ENCODE assay signal across 18 cellular contexts in genomic region chr9:124359426-124359825, GRCh38. TPM values are rescaled to one million over a fixed set of nuclear protein-coding genes. Genes with fewer than 3 reads are reported as not detected.
A peak's percentile ranks its signal among the peaks of the same experiment; 100 is the strongest.
DNase-seq lines count a peak whose midpoint lies in the region; ATAC-seq, FAIRE-seq and TF ChIP-seq lines count a peak whose summit lies in the region.
"Had no signal": no experiment of that assay in that cellular context is flagged by ENCODE, and none has a peak within 500 bp of the region (broad histone marks: within the 10 kb centered on the region; RNA-seq: fewer than 3 reads in every experiment).

No MANE protein-coding gene starts in this region.

- peak overlapping the region; percentile 69 for H3K27ac Mint-ChIP-seq in activated naive CD4-positive, alpha-beta T cell treated with anti-CD3 and anti-CD28 coated beads, Interleukin-2, amount 50 U/mL, for 24 hours
- H3K27ac Mint-ChIP-seq in T-helper 17 cell (peak overlapping the region; percentile 53), glutamatergic neuron (ENCODE audit: unreplicated experiment) (peak overlapping the region; percentile 72)
- H3K27ac Mint-ChIP-seq: CD8-positive, alpha-beta T cell had no signal

- H3K27me3 Mint-ChIP-seq in activated naive CD4-positive, alpha-beta T cell treated with anti-CD3 and anti-CD28 coated beads, Interleukin-2, amount 50 U/mL, for 24 hours: no peaks in the 10 kb centered on the region
- H3K27me3 Mint-ChIP-seq in T-helper 17 cell (no peaks in the 10 kb centered on the region), glutamatergic neuron (ENCODE audit: unreplicated experiment) (peaks cover 6% of the 10 kb centered on the region)

- H3K9me3 ChIP-seq in T-helper 17 cell (ENCODE audit: control insufficient read depth, low read length, poor library complexity, severe bottlenecking) (no peaks in the 10 kb centered on the region), kidney (ENCODE audit: control insufficient read depth in 1 of 2, low read length in 2 of 2) (no peaks in the 10 kb centered on the region)
- H3K9me3 ChIP-seq: Peyer's patch had no signal

- peaks cover 50% of the 10 kb centered on the region for H3K4me1 Mint-ChIP-seq in activated naive CD4-positive, alpha-beta T cell treated with anti-CD3 and anti-CD28 coated beads, Interleukin-2, amount 50 U/mL, for 24 hours
- H3K4me1 Mint-ChIP-seq in T-helper 17 cell (peaks cover 40% of the 10 kb centered on the region), glutamatergic neuron (ENCODE audit: low read depth, unreplicated experiment) (peaks cover 62% of the 10 kb centered on the region)

- no peak overlapping the region for H3K4me3 Mint-ChIP-seq in activated naive CD4-positive, alpha-beta T cell treated with anti-CD3 and anti-CD28 coated beads, Interleukin-2, amount 50 U/mL, for 24 hours
- H3K4me3 Mint-ChIP-seq in T-helper 17 cell (no peak overlapping the region), glutamatergic neuron (ENCODE audit: unreplicated experiment) (no peak overlapping the region)
- H3K4me3 Mint-ChIP-seq: CD8-positive, alpha-beta T cell had no signal

- TF ChIP-seq CTCF in glutamatergic neuron (IDR thresholded peaks at IDR 0.05; ENCODE audit: partially characterized antibody, unreplicated experiment) (no peak), kidney (IDR thresholded peaks at IDR 0.05; ENCODE audit: borderline replicate concordance, extremely low read depth, insufficient read depth) (no peak)

- intact Hi-C loops in kidney (cut with DNase I): no loop called here

- FAIRE-seq in kidney (lab: Jason Lieb, UNC): no peak
- FAIRE-seq: GM18507 had no signal

- no peak overlapping the region for H3K9ac ChIP-seq in kidney (ENCODE audit: low read length in 2 of 2)

- H3K36me3 Mint-ChIP-seq in activated naive CD4-positive, alpha-beta T cell treated with anti-CD3 and anti-CD28 coated beads, Interleukin-2, amount 50 U/mL, for 24 hours: peaks cover 1% of the 10 kb centered on the region
- H3K36me3 Mint-ChIP-seq in T-helper 17 cell (ENCODE audit: low read depth) (no peaks in the 10 kb centered on the region), glutamatergic neuron (ENCODE audit: unreplicated experiment) (no peaks in the 10 kb centered on the region)

- H3K27ac ChIP-seq in kidney (ENCODE audit: low read depth in 2 of 2, low read length in 2 of 2): no peak overlapping the region
- H3K27ac ChIP-seq: Peyer's patch had no signal

- no peak for DNase-seq in activated naive CD4-positive, alpha-beta T cell treated with anti-CD3 and anti-CD28 coated beads, Interleukin-2, amount 50 U/mL, for 16 hours
- DNase-seq in T-helper 17 cell (no peak), glutamatergic neuron (no peak), kidney (no peak), HK-2 (ENCODE audit: unreplicated experiment) (no peak)
- DNase-seq: AML-193; CD8-positive, alpha-beta T cell; DND-41; NCI-H1417 treated with DMSO at 0.1 percent for 48 hours; NCI-H2029 treated with DMSO at 0.1 percent for 48 hours; NCI-H510A; Peyer's patch; Right ventricle myocardium superior had no signal

- peaks cover 0 to 8% of the 10 kb centered on the region in 2 donors for H3K36me3 ChIP-seq in kidney (ENCODE audit: control insufficient read depth in 1 of 2, insufficient read depth in 2 of 2, low read length in 2 of 2)

- H3K4me3 ChIP-seq in kidney (ENCODE audit: low read length in 2 of 2): no peak overlapping the region
- H3K4me3 ChIP-seq: Peyer's patch had no signal

- ATAC-seq in T-helper 17 cell (no peak), GM19463 (IDR thresholded peaks at IDR 0.05; ENCODE audit: unreplicated experiment) (no peak)
- ATAC-seq: CD8-positive, alpha-beta T cell; HCT116 had no signal

- no peaks in the 10 kb centered on the region for H3K9me3 Mint-ChIP-seq in activated naive CD4-positive, alpha-beta T cell treated with anti-CD3 and anti-CD28 coated beads, Interleukin-2, amount 50 U/mL, for 24 hours
- peaks cover 5% of the 10 kb centered on the region for H3K9me3 Mint-ChIP-seq in glutamatergic neuron (ENCODE audit: unreplicated experiment)
- H3K9me3 Mint-ChIP-seq: CD8-positive, alpha-beta T cell; IgD-negative memory B cell had no signal

- H3K4me1 ChIP-seq in kidney (ENCODE audit: control insufficient read depth in 1 of 2, insufficient read depth in 1 of 2, low read depth in 1 of 2, low read length in 2 of 2): peaks cover 0 to 6% of the 10 kb centered on the region in 2 donors
- H3K4me1 ChIP-seq: Peyer's patch had no signal

RNA-seq across cellular contexts. Expression of gene PSMB7, which starts 55.8 kb away (rescaled TPM):
- total RNA-seq in T-helper 17 cell (10 to 100 TPM; 70.7 to 77.5 TPM), glutamatergic neuron (ENCODE audit: unreplicated experiment) (185 TPM), kidney (105 TPM)
- polyA plus RNA-seq in kidney (ENCODE audit: insufficient read depth, low read depth, low replicate concordance): 250 TPM
